Comparison of ENCODE assay signal across 19 cellular contexts in the genomic region with DNA sequence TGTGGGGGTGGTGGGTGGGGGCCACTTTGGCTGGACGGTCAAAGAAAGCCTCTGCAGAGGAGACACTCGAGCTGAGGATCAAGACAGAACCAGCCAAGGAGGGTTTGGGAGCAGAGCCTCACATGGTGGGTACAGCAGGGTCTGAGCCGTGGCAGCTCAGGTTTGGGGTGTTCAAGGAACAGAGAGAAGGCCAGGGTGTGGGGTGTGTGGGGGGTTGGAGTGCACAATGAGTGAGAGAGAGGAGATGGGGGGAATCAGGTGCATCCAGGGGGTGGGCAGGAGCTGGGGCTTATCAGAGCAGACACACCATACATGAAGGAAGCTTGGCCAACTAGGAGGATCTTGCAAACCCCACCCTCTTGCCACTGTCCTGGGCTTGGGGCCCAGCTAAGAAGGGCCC.
DNase-seq lines count a peak whose midpoint lies in the region; ATAC-seq and TF ChIP-seq lines count a peak whose summit lies in the region.
"Had no signal": no experiment of that assay in that cellular context is flagged by ENCODE, and none has a peak within 500 bp of the region (broad histone marks: within the 10 kb centered on the region; RNA-seq: fewer than 3 reads in every experiment).

No MANE protein-coding gene starts in this region.

- no peaks in the 10 kb centered on the region for H3K9me3 Mint-ChIP-seq in neural crest cell
- H3K9me3 Mint-ChIP-seq: CD4-positive, alpha-beta T cell; CD8-positive, alpha-beta T cell had no signal

- no peak overlapping the region for H3K4me3 Mint-ChIP-seq in neural crest cell
- H3K4me3 Mint-ChIP-seq: B cell; CD4-positive, alpha-beta T cell; CD8-positive, alpha-beta T cell had no signal

- intact Hi-C loops in cardiac septum (cut with DNase I): no loop called here
- intact Hi-C loops in Right ventricle myocardium superior (cut with DNase I): no loop called here
- intact Hi-C loops in sciatic nerve (cut with DNase I): no loop called here

- peaks cover 12% of the 10 kb centered on the region for H3K4me1 Mint-ChIP-seq in neural crest cell
- H3K4me1 Mint-ChIP-seq: B cell had no signal

- peak overlapping the region; percentile 37 for H3K27ac Mint-ChIP-seq in neural crest cell (ENCODE audit: unreplicated experiment)
- H3K27ac Mint-ChIP-seq: B cell; CD4-positive, alpha-beta T cell; CD8-positive, alpha-beta T cell had no signal

- H3K36me3 Mint-ChIP-seq in neural crest cell (ENCODE audit: low read depth): no peaks in the 10 kb centered on the region
- H3K36me3 Mint-ChIP-seq: CD8-positive, alpha-beta T cell had no signal

- H3K27ac ChIP-seq in foreskin keratinocyte: no peak overlapping the region
- H3K27ac ChIP-seq: 22Rv1; A549; BLaER1 treated with 17β-estradiol and CSF1 and Interleukin-3, amounts not matched to agents 10 nM and 100 nM; C4-2B had no signal

- no peaks in the 10 kb centered on the region for H3K27me3 ChIP-seq in foreskin keratinocyte
- H3K27me3 ChIP-seq: BLaER1 treated with 17β-estradiol and CSF1 and Interleukin-3, amounts not matched to agents 10 nM and 100 nM had no signal

- no peaks in the 10 kb centered on the region for H3K4me1 ChIP-seq in foreskin keratinocyte
- H3K4me1 ChIP-seq: A549 had no signal

- H3K27me3 Mint-ChIP-seq in neural crest cell (ENCODE audit: low read depth): peaks cover 12% of the 10 kb centered on the region

- no peak for TF ChIP-seq CTCF in neural crest cell (conservative IDR thresholded peaks at IDR 0.05)
- no peak for TF ChIP-seq CTCF in foreskin keratinocyte (conservative IDR thresholded peaks at IDR 0.05)

- ATAC-seq in Right ventricle myocardium superior (ENCODE audit: poor library complexity) (no peak), sciatic nerve (no peak), HG03280 (IDR thresholded peaks at IDR 0.05; ENCODE audit: unreplicated experiment) (no peak), foreskin keratinocyte (no peak), GM18498 (IDR thresholded peaks at IDR 0.05; ENCODE audit: unreplicated experiment) (no peak)
- ATAC-seq: A549; CD8-positive, alpha-beta T cell had no signal

- DNase-seq in cardiac septum (ENCODE audit: low spot score) (peak; percentile 62), Right ventricle myocardium superior (no peak), neural crest cell (ENCODE audit: low read depth, low spot score) (no peak), sciatic nerve (ENCODE audit: low spot score) (peak; percentile 19), foreskin keratinocyte (no peak)
- DNase-seq: AML-193; Caco-2; Calu3; CD4-positive, alpha-beta T cell; CD8-positive, alpha-beta T cell; DMS79 treated with DMSO at 0.1 percent for 48 hours; GF-D8 had no signal

Comparison
In these comparisons a context has a peak if more than half of its experiments do, and no peak if none do; other contexts are left out.
1. DNase-seq: peak in cardiac septum (single experiment) and sciatic nerve (single experiment); none in Right ventricle myocardium superior (single experiment), neural crest cell (single experiment) and foreskin keratinocyte (0 of 2).